Comparison of ENCODE assay signal across 1 cellular context in genomic region chr1:246987083-246987690, GRCh38.
TF ChIP-seq lines count a peak whose summit lies in the region.

No MANE protein-coding gene starts in this region.

TF ChIP-seq in H1, 55 proteins besides CTCF, POLR2A, EP300 and RAD21:
- TF ChIP-seq SAP30 (IDR thresholded peaks at IDR 0.05; ENCODE audit: insufficient read depth, insufficient replicate concordance, low read length): no peak
- peak; percentile 99 for TF ChIP-seq ZNF274 (IDR thresholded peaks at IDR 0.05; ENCODE audit: borderline replicate concordance, extremely low read depth, low read length)
